In genomic region chr5:132369471-132370240, GRCh38 we compare ENCODE assay signal across 8 cellular contexts. TPM values are rescaled to one million over a fixed set of nuclear protein-coding genes. Genes with fewer than 3 reads are reported as not detected.
A peak's percentile ranks its signal among the peaks of the same experiment; 100 is the strongest.
DNase-seq lines count a peak whose midpoint lies in the region; ATAC-seq and TF ChIP-seq lines count a peak whose summit lies in the region.

TSS of gene SLC22A5 (plus strand) at chr5:132369710. CDS start at chr5:132369973, 263 bp downstream.

- ATAC-seq in CD8-positive, alpha-beta T cell = peak; percentile 94
- ATAC-seq in GM19372 (IDR thresholded peaks at IDR 0.05; ENCODE audit: low read depth, unreplicated experiment) (peak; percentile 86), HG03460 (IDR thresholded peaks at IDR 0.05; ENCODE audit: unreplicated experiment) (peak; percentile 83)
- ATAC-seq in activated T-helper 17 cell treated with anti-CD3 and anti-CD28 coated beads, Interleukin-2, amount 50 U/mL, for 72 hours (replicated peaks) = peak; percentile 98

- H3K4me2 ChIP-seq in PC-9 = peak within 1 kb of the TSS; percentile 98
- peak within 1 kb of the TSS; percentile 72 for H3K4me2 ChIP-seq in neural cell (ENCODE audit: low read length)

- intact Hi-C loops in CD8-positive, alpha-beta T cell (cut with DNase I, micrococcal nuclease) = loop anchor here in 1 of 2 experiments (5.0 kb wide), 1 partner anchor 77 kb away; the partner anchor contains the start of gene SLC22A4
- intact Hi-C loops in PC-9 (cut with micrococcal nuclease; ENCODE audit: unreplicated experiment) = loop anchor here (1.0 to 5.0 kb wide), 2 partner anchors 48 to 295 kb away; no protein-coding TSS in a partner anchor

- H3K9me2 ChIP-seq in PC-9 (ENCODE audit: insufficient read depth) (no peaks in the 10 kb centered on the region), neural cell (ENCODE audit: insufficient read depth, low read length) (no peaks in the 10 kb centered on the region)

- no peaks in the 10 kb centered on the region for H3K27me3 ChIP-seq in CD8-positive, alpha-beta T cell (ENCODE audit: insufficient read depth, low read length)
- H3K27me3 ChIP-seq in PC-9 (ENCODE audit: insufficient read depth, low read depth) = no peaks in the 10 kb centered on the region
- H3K27me3 ChIP-seq in neural cell (ENCODE audit: insufficient read depth, low read depth, low read length) = no peaks in the 10 kb centered on the region
- H3K27me3 ChIP-seq in stomach smooth muscle (ENCODE audit: control insufficient read depth in 1 of 2, insufficient read depth in 2 of 2, low read length in 2 of 2) = no peaks in the 10 kb centered on the region

- no peaks in the 10 kb centered on the region for H4K20me1 ChIP-seq in PC-9 (ENCODE audit: insufficient read depth)
- no peaks in the 10 kb centered on the region for H4K20me1 ChIP-seq in neural cell (ENCODE audit: insufficient read depth)

- no TSS peak for BruUV-seq in PC-9 (replicated peaks; lab: Mats Ljungman, UMichigan)

- peak within 1 kb of the TSS; percentile 78 for H3K4me3 ChIP-seq in CD8-positive, alpha-beta T cell (ENCODE audit: low read depth, low read length)
- H3K4me3 ChIP-seq in PC-9 (peak within 1 kb of the TSS; percentile 75), fibroblast of pulmonary artery (replicated peaks; ENCODE audit: low read depth, low read length) (peak within 1 kb of the TSS; percentile 59), neural cell (ENCODE audit: low read length) (peak within 1 kb of the TSS; percentile 74), stomach smooth muscle (ENCODE audit: low read length in 2 of 2) (peak within 1 kb of the TSS; percentile 65 to 86)

- H3K9ac ChIP-seq in neural cell (ENCODE audit: low read length) (peak within 1 kb of the TSS; percentile 72), stomach smooth muscle (ENCODE audit: low read length in 2 of 2) (peak within 1 kb of the TSS; percentile 88 to 89)

- H3K9me3 ChIP-seq in CD8-positive, alpha-beta T cell (ENCODE audit: low read length) = no peaks in the 10 kb centered on the region
- no peaks in the 10 kb centered on the region for H3K9me3 ChIP-seq in PC-9 (ENCODE audit: insufficient read depth, low read depth)
- H3K9me3 ChIP-seq in neural cell (ENCODE audit: low read length) = no peaks in the 10 kb centered on the region
- no peaks in the 10 kb centered on the region for H3K9me3 ChIP-seq in stomach smooth muscle (ENCODE audit: control insufficient read depth in 2 of 2, low read length in 2 of 2)

- H3K27ac Mint-ChIP-seq in CD8-positive, alpha-beta T cell = peak within 1 kb of the TSS; percentile 84
- peak within 1 kb of the TSS; percentile 87 for H3K27ac Mint-ChIP-seq in activated T-helper 17 cell treated with anti-CD3 and anti-CD28 coated beads, Interleukin-2, amount 50 U/mL, for 72 hours

- no peaks in the 10 kb centered on the region for H3K27me3 Mint-ChIP-seq in CD8-positive, alpha-beta T cell (ENCODE audit: low read depth)
- H3K27me3 Mint-ChIP-seq in activated T-helper 17 cell treated with anti-CD3 and anti-CD28 coated beads, Interleukin-2, amount 50 U/mL, for 72 hours = no peaks in the 10 kb centered on the region

- H3K79me2 ChIP-seq in PC-9 (ENCODE audit: low read depth) (peaks cover 46% of the 10 kb centered on the region), neural cell (replicated peaks; ENCODE audit: insufficient read depth, low read length) (no peaks in the 10 kb centered on the region)

- no peaks in the 10 kb centered on the region for H3K36me3 ChIP-seq in CD8-positive, alpha-beta T cell (ENCODE audit: insufficient read depth, low read length)
- H3K36me3 ChIP-seq in PC-9 (ENCODE audit: low read depth) (no peaks in the 10 kb centered on the region), neural cell (ENCODE audit: insufficient read depth, low read length) (no peaks in the 10 kb centered on the region), stomach smooth muscle (ENCODE audit: control insufficient read depth in 2 of 2, insufficient read depth in 2 of 2, low read length in 2 of 2) (peaks cover 0 to 2% of the 10 kb centered on the region in 2 donors)

- DNase-seq in CD8-positive, alpha-beta T cell = peak; percentile 44 to 82 (median 67)
- DNase-seq in PC-9 = peak; percentile 63 to 83
- DNase-seq in fibroblast of pulmonary artery (ENCODE audit: low read depth) = peak; percentile 45

- H3K27ac ChIP-seq in CD8-positive, alpha-beta T cell (ENCODE audit: low read depth, low read length) = peak within 1 kb of the TSS; percentile 77
- H3K27ac ChIP-seq in PC-9 = peak within 1 kb of the TSS; percentile 45
- no peak within 1 kb of the TSS for H3K27ac ChIP-seq in neural cell (ENCODE audit: low read length)
- peak within 1 kb of the TSS; percentile 55 for H3K27ac ChIP-seq in stomach smooth muscle (ENCODE audit: low read length)

- peaks cover 2% of the 10 kb centered on the region for H3K36me3 Mint-ChIP-seq in CD8-positive, alpha-beta T cell
- H3K36me3 Mint-ChIP-seq in activated T-helper 17 cell treated with anti-CD3 and anti-CD28 coated beads, Interleukin-2, amount 50 U/mL, for 72 hours (ENCODE audit: low read depth) = peaks cover under 1% of the 10 kb centered on the region

- peaks cover 15% of the 10 kb centered on the region for H3K4me1 ChIP-seq in CD8-positive, alpha-beta T cell (ENCODE audit: insufficient read depth, low read length)
- H3K4me1 ChIP-seq in PC-9 (replicated peaks; ENCODE audit: insufficient read depth) (peaks cover 66% of the 10 kb centered on the region), stomach smooth muscle (ENCODE audit: control insufficient read depth, insufficient read depth, low read length) (peaks cover 19% of the 10 kb centered on the region)

- H3F3A ChIP-seq in PC-9 (ENCODE audit: insufficient read depth, low read depth) (peaks cover 34% of the 10 kb centered on the region), neural cell (ENCODE audit: insufficient read depth, low read length, poor library complexity, severe bottlenecking) (no peaks in the 10 kb centered on the region)

- CTCF ChIA-PET in CD8-positive, alpha-beta T cell (lab: Charles Lee) = interaction anchor here (0.7 to 4.4 kb wide), 7 partner anchors 13 to 451 kb away, joined by 3 to 23 read pairs (median 4); no protein-coding TSS in a partner anchor
- CTCF ChIA-PET in PC-9 (lab: Charles Lee) = interaction anchor here (0.6 kb wide), 1 partner anchor 97 kb away, joined by 4 read pairs; no protein-coding TSS in a partner anchor

- peak within 1 kb of the TSS; percentile 97 for H2AFZ ChIP-seq in PC-9
- H2AFZ ChIP-seq in neural cell (ENCODE audit: low read depth, low read length) = peak within 1 kb of the TSS; percentile 88

- H3K4me1 Mint-ChIP-seq in CD8-positive, alpha-beta T cell (ENCODE audit: low read depth) = peaks cover 31% of the 10 kb centered on the region
- H3K4me1 Mint-ChIP-seq in activated T-helper 17 cell treated with anti-CD3 and anti-CD28 coated beads, Interleukin-2, amount 50 U/mL, for 72 hours = no peaks in the 10 kb centered on the region

- TF ChIP-seq RAD21 in neural cell (conservative IDR thresholded peaks at IDR 0.05) = peak; percentile 21

- H3K9me3 Mint-ChIP-seq in CD8-positive, alpha-beta T cell = no peaks in the 10 kb centered on the region
- H3K9me3 Mint-ChIP-seq in activated T-helper 17 cell treated with anti-CD3 and anti-CD28 coated beads, Interleukin-2, amount 50 U/mL, for 72 hours = no peaks in the 10 kb centered on the region

- H3K4me3 Mint-ChIP-seq in CD8-positive, alpha-beta T cell = peak within 1 kb of the TSS; percentile 81
- H3K4me3 Mint-ChIP-seq in activated T-helper 17 cell treated with anti-CD3 and anti-CD28 coated beads, Interleukin-2, amount 50 U/mL, for 72 hours = peak within 1 kb of the TSS; percentile 88

- POLR2A ChIA-PET in CD8-positive, alpha-beta T cell (lab: Charles Lee) = interaction anchor here (0.7 to 2.0 kb wide), 8 partner anchors 50 to 594 kb away, joined by 3 to 7 read pairs (median 3); partner anchors contain the start of genes AFF4, IRF1 and RAD50
- POLR2A ChIA-PET in PC-9 (lab: Charles Lee; ENCODE audit: unreplicated experiment) = interaction anchor here (0.5 to 1.6 kb wide), 4 partner anchors 17 to 1651 kb away, joined by 4 to 9 read pairs (median 8); no protein-coding TSS in a partner anchor

- TF ChIP-seq EP300 in neural cell (conservative IDR thresholded peaks at IDR 0.05; ENCODE audit: poor library complexity, severe bottlenecking) = no peak

- TF ChIP-seq CTCF in CD8-positive, alpha-beta T cell (IDR thresholded peaks at IDR 0.05) = no peak
- TF ChIP-seq CTCF in PC-9 (conservative IDR thresholded peaks at IDR 0.05) (no peak), fibroblast of pulmonary artery (IDR thresholded peaks at IDR 0.05; ENCODE audit: low read length, missing control alignments) (no peak), neural cell (IDR thresholded peaks at IDR 0.05; ENCODE audit: poor library complexity, severe bottlenecking) (peak; percentile 11)

TF ChIP-seq in neural cell, 6 proteins besides CTCF, POLR2A, EP300 and RAD21:
- TF ChIP-seq TAF1 (IDR thresholded peaks at IDR 0.05; ENCODE audit: low read depth) (no peak), POLR2AphosphoS5 (IDR thresholded peaks at IDR 0.05) (peak; percentile 52), EZH2 (IDR thresholded peaks at IDR 0.05; ENCODE audit: borderline replicate concordance, insufficient read depth, low read length, poor library complexity, severe bottlenecking) (no peak), SMC3 (conservative IDR thresholded peaks at IDR 0.05; ENCODE audit: poor library complexity) (peak; percentile 27), MXI1 (conservative IDR thresholded peaks at IDR 0.05; ENCODE audit: poor library complexity, severe bottlenecking) (no peak)
TF ChIP-seq in neural cell: peak in this region for 2.

RNA-seq across cellular contexts. Expression of gene SLC22A5, which starts in this region (rescaled TPM):
- total RNA-seq in CD8-positive, alpha-beta T cell = 1 to 10 TPM; 4.5 to 5.3 TPM
- 13.5 and 15.2 TPM in 2 replicates for total RNA-seq in PC-9 (2021)
- 1 to 10 TPM; 3.2 to 3.5 TPM for total RNA-seq in activated T-helper 17 cell treated with anti-CD3 and anti-CD28 coated beads, Interleukin-2, amount 50 U/mL, for 72 hours
- 5.2 and 5.5 TPM in 2 replicates for polyA plus RNA-seq in neural cell
- 8.8 and 9.3 TPM in 2 replicates for polyA minus RNA-seq in neural cell
